8 cellular contexts compared by ENCODE assay signal in genomic region chr1:248686815-248687214, GRCh38. TPM values are rescaled to one million over a fixed set of nuclear protein-coding genes. Genes with fewer than 3 reads are reported as not detected.
DNase-seq lines count a peak whose midpoint lies in the region; ATAC-seq and TF ChIP-seq lines count a peak whose summit lies in the region.

No MANE protein-coding gene starts in this region.

- no peaks in the 10 kb centered on the region for H3K4me1 ChIP-seq in A673 (ENCODE audit: insufficient read depth, low read length, poor library complexity, severe bottlenecking)
- H3K4me1 ChIP-seq in left lung = no peaks in the 10 kb centered on the region
- H3K4me1 ChIP-seq in mammary epithelial cell (ENCODE audit: insufficient read depth, low read length) = no peaks in the 10 kb centered on the region

- H3K9me3 ChIP-seq in A673 (ENCODE audit: low read depth, low read length, poor library complexity, severe bottlenecking) (no peaks in the 10 kb centered on the region), left lung (peaks cover 0 to 9% of the 10 kb centered on the region in 2 donors), mammary epithelial cell (replicated peaks; ENCODE audit: insufficient read depth, low read length) (peaks cover 4% of the 10 kb centered on the region)

- H3K27ac ChIP-seq in A673 (ENCODE audit: low read depth, low read length, poor library complexity, severe bottlenecking) = no peak overlapping the region
- H3K27ac ChIP-seq in left lung = no peak overlapping the region
- H3K27ac ChIP-seq in mammary epithelial cell (ENCODE audit: insufficient read depth, low read depth, low read length) = no peak overlapping the region

- H2AFZ ChIP-seq in mammary epithelial cell (ENCODE audit: low read depth, low read length) = no peak overlapping the region

- no peak overlapping the region for H3K4me2 ChIP-seq in mammary epithelial cell (ENCODE audit: insufficient read depth, low read depth, low read length)

- dilution Hi-C loops in mammary epithelial cell (cut with HindIII; ENCODE audit: low sequenced_read_pairs) = no loop called here

- intact Hi-C loops in A673 (cut with micrococcal nuclease; ENCODE audit: unreplicated experiment) (loop anchor here (2.0 kb wide), 1 partner anchor 64 kb away; no protein-coding TSS in a partner anchor), left lung (cut with DNase I) (no loop called here), mammary epithelial cell (cut with micrococcal nuclease) (loop anchor here (10.0 kb wide), 1 partner anchor 752 kb away; no protein-coding TSS in a partner anchor)

- WGBS in mammary epithelial cell (ENCODE audit: low coverage, missing lambda C conversion rate) = 54% methylated on average over 2 of the region's 3 CpGs

- H3K27me3 ChIP-seq in A673 (replicated peaks; ENCODE audit: insufficient read depth, low read depth, low read length, poor library complexity) (peaks cover 18% of the 10 kb centered on the region), left lung (peaks cover 0 to 5% of the 10 kb centered on the region in 2 donors), mammary epithelial cell (ENCODE audit: insufficient read depth, low read length) (no peaks in the 10 kb centered on the region)

- H3K79me2 ChIP-seq in mammary epithelial cell (ENCODE audit: insufficient read depth, low read length) = no peaks in the 10 kb centered on the region

- DNase-seq in A673 (ENCODE audit: low spot score) (peak; percentile 55), OCI-M1 (lab: John Stamatoyannopoulos, UW) (peak; percentile 76), activated gamma-delta T cell (lab: John Stamatoyannopoulos, UW) (no peak), left lung (no peak), mammary epithelial cell (no peak), ureter (ENCODE audit: low spot score) (no peak)

- CTCF ChIA-PET in A673 (lab: Charles Lee) (no interaction called here), mammary epithelial cell (lab: Charles Lee; ENCODE audit: low non-redundant PET) (no interaction called here)

- H4K20me1 ChIP-seq in mammary epithelial cell (ENCODE audit: insufficient read depth, low read length) = no peaks in the 10 kb centered on the region

- BruUV-seq in A673 (replicated peaks; lab: Mats Ljungman, UMichigan) (no TSS peak), mammary epithelial cell (replicated peaks; lab: Mats Ljungman, UMichigan) (no TSS peak)

- H3K4me3 ChIP-seq in A673 (ENCODE audit: low read depth, low read length, poor library complexity, severe bottlenecking) (no peak overlapping the region), left lung (no peak overlapping the region), mammary epithelial cell (replicated peaks in 1 of 3; ENCODE audit: insufficient read depth in 1 of 3, low read depth in 2 of 3, low read length in 3 of 3) (no peak overlapping the region)

- TF ChIP-seq CTCF in A673 (conservative IDR thresholded peaks at IDR 0.05; ENCODE audit: low read depth, low read length) (peak; percentile 48), left lung (IDR thresholded peaks at IDR 0.05) (no peak), mammary epithelial cell (conservative IDR thresholded peaks at IDR 0.05 in 1 of 2, IDR thresholded peaks at IDR 0.05 in 1 of 2; ENCODE audit: extremely low read depth in 1 of 2, insufficient read depth in 1 of 2, low read depth in 1 of 2, low read length in 2 of 2) (no peak)

- POLR2A ChIA-PET in A673 (lab: Charles Lee; ENCODE audit: low non-redundant PET) = no interaction called here

- in situ Hi-C loops in mammary epithelial cell (cut with MboI; ENCODE audit: low sequenced_read_pairs in 2 of 2) = no loop called here

- H3K9ac ChIP-seq in mammary epithelial cell (ENCODE audit: insufficient read depth, low read length) = no peak overlapping the region

- no peaks in the 10 kb centered on the region for H3K36me3 ChIP-seq in A673 (ENCODE audit: insufficient read depth, low read length, poor library complexity, severe bottlenecking)
- H3K36me3 ChIP-seq in left lung = no peaks in the 10 kb centered on the region
- no peaks in the 10 kb centered on the region for H3K36me3 ChIP-seq in mammary epithelial cell (ENCODE audit: insufficient read depth, low read length)

- peak; percentile 76 for ATAC-seq in GM18508 (IDR thresholded peaks at IDR 0.05; ENCODE audit: insufficient read depth, unreplicated experiment)
- peak; percentile 70 for ATAC-seq in HG02840 (IDR thresholded peaks at IDR 0.05; ENCODE audit: low FRiP score, unreplicated experiment)
- no peak for ATAC-seq in left lung

RNA-seq across cellular contexts. Expression of gene OR14I1, which starts 15.8 kb away (rescaled TPM):
- total RNA-seq in A673 (2021) = not detected in 2 replicates
- not detected for total RNA-seq in left lung
- not detected for total RNA-seq in mammary epithelial cell
- not detected for polyA plus RNA-seq in mammary epithelial cell
- polyA minus RNA-seq in mammary epithelial cell = not detected
- total RNA-seq in ureter = not detected

RNA-seq across cellular contexts. Expression of gene OR2T27, which starts 31.5 kb away (rescaled TPM):
- total RNA-seq in A673 (2021) (not detected in 2 replicates), left lung (not detected), mammary epithelial cell (not detected), ureter (not detected)
- polyA plus RNA-seq in mammary epithelial cell = not detected
- not detected for polyA minus RNA-seq in mammary epithelial cell

RNA-seq across cellular contexts. Expression of gene OR2T35, which starts 41.7 kb away (rescaled TPM):
- not detected in 2 replicates for total RNA-seq in A673 (2021)
- total RNA-seq in left lung = not detected
- total RNA-seq in mammary epithelial cell = not detected
- polyA plus RNA-seq in mammary epithelial cell = not detected
- polyA minus RNA-seq in mammary epithelial cell = not detected
- not detected for total RNA-seq in ureter

RNA-seq across cellular contexts. Expression of gene OR2T11, which starts 51.9 kb away (rescaled TPM):
- total RNA-seq in A673 (2021) = not detected in 2 replicates
- total RNA-seq in left lung = not detected
- not detected for total RNA-seq in mammary epithelial cell
- not detected for polyA plus RNA-seq in mammary epithelial cell
- polyA minus RNA-seq in mammary epithelial cell = not detected
- total RNA-seq in ureter = not detected

Comparison
In these comparisons a context has a peak if more than half of its experiments do, and no peak if none do; other contexts are left out.
1. DNase-seq: peak in A673 (single experiment) and OCI-M1 (single experiment); none in activated gamma-delta T cell (single experiment), left lung (0 of 2), mammary epithelial cell (single experiment) and ureter (single experiment).
2. intact Hi-C loops: an anchor here in A673 (2.0 kb wide) and mammary epithelial cell (10.0 kb wide); none called in left lung.